Comparison of ENCODE assay signal across 8 cellular contexts in the genomic region with DNA sequence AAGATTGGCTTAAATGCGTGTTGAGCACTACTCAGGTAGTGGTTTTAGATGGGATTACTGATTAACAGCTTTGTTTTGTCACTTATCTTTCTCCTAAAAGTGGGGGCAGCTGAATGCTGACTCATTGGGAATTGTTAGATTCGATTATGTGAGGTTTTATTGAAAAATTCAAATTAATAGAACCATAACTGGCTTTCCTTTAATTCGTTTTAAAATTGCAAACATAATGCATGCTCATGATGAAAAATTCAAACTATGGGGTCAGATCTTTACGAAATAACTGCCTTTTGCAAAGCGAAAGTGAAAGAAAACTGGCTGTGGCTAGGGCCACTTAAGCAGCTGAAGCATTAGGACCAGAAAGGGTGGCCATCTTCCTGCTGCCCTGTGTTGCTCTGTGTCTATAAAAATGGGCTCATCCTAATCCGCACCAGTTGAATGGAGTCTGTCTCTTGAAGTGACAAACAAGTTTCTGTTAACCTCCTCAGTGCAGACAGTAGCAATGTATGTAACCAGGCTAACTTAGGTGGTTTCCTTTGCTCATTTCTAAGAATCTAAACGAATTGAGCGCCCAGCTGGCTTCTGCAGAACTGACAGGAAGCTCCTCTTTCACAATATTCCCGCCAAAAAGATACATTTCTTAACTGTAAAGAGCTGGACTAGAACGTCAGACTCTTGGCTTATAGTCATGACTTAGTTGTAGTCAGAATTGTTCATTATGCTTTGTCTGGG. TPM values are rescaled to one million over a fixed set of nuclear protein-coding genes. Genes with fewer than 3 reads are reported as not detected.
DNase-seq lines count a peak whose midpoint lies in the region; ATAC-seq and TF ChIP-seq lines count a peak whose summit lies in the region.

No MANE protein-coding gene starts in this region.

- H3K9me3 Mint-ChIP-seq in activated CD4-positive, alpha-beta T cell treated with anti-CD3 and anti-CD28 coated beads for 36 hours (ENCODE audit: low read depth) = no peaks in the 10 kb centered on the region
- no peaks in the 10 kb centered on the region for H3K9me3 Mint-ChIP-seq in naive thymus-derived CD8-positive, alpha-beta T cell

- peaks cover 50% of the 10 kb centered on the region for H3K4me1 Mint-ChIP-seq in activated CD4-positive, alpha-beta T cell treated with anti-CD3 and anti-CD28 coated beads for 36 hours
- peaks cover 17 to 38% (median 28%) of the 10 kb centered on the region in 4 donors for H3K4me1 Mint-ChIP-seq in naive thymus-derived CD8-positive, alpha-beta T cell

- intact Hi-C loops in activated CD4-positive, alpha-beta T cell treated with anti-CD3 and anti-CD28 coated beads for 36 hours (cut with DNase I, micrococcal nuclease) = loop anchor here (1.0 to 10.0 kb wide), 11 partner anchors 27 to 571 kb away; partner anchors contain the start of genes EIF3A (in 2 of the 2), BAG3 (in 1 of the 2), DENND10 (in 1 of the 2) and PRDX3 (in 1 of the 2)

- H3K4me3 ChIP-seq in coronary artery = peak overlapping the region; percentile 61

- peak; percentile 84 for ATAC-seq in activated CD4-positive, alpha-beta T cell treated with anti-CD3 and anti-CD28 coated beads for 36 hours
- peak; percentile 63 for ATAC-seq in HG03175 (IDR thresholded peaks at IDR 0.05; ENCODE audit: unreplicated experiment)
- peak; percentile 91 to 93 for ATAC-seq in naive thymus-derived CD8-positive, alpha-beta T cell

- peak overlapping the region in 1 of 2 donors; percentile 38 for H3K27ac ChIP-seq in coronary artery

- peak overlapping the region; percentile 78 for H3K4me3 Mint-ChIP-seq in activated CD4-positive, alpha-beta T cell treated with anti-CD3 and anti-CD28 coated beads for 36 hours
- H3K4me3 Mint-ChIP-seq in naive thymus-derived CD8-positive, alpha-beta T cell = peak overlapping the region; percentile 79 to 92 (median 90)

- peak overlapping the region; percentile 99 for H3K27ac Mint-ChIP-seq in activated CD4-positive, alpha-beta T cell treated with anti-CD3 and anti-CD28 coated beads for 36 hours
- H3K27ac Mint-ChIP-seq in naive thymus-derived CD8-positive, alpha-beta T cell = peak overlapping the region; percentile 88 to 96 (median 93)

- H3K36me3 Mint-ChIP-seq in activated CD4-positive, alpha-beta T cell treated with anti-CD3 and anti-CD28 coated beads for 36 hours (ENCODE audit: low read depth) = peaks cover 49% of the 10 kb centered on the region
- H3K36me3 Mint-ChIP-seq in naive thymus-derived CD8-positive, alpha-beta T cell = peaks cover 0 to 48% (median 17%) of the 10 kb centered on the region in 3 donors

- no peak for TF ChIP-seq CTCF in coronary artery (IDR thresholded peaks at IDR 0.05)

- CTCF ChIA-PET in activated CD4-positive, alpha-beta T cell treated with anti-CD3 and anti-CD28 coated beads for 36 hours (lab: Charles Lee) = interaction anchor here (0.6 to 1.7 kb wide), 12 partner anchors 8 to 432 kb away, joined by 3 to 5 read pairs (median 3); partner anchors contain the start of genes DENND10 and GRK5

- DNase-seq in activated CD4-positive, alpha-beta T cell treated with anti-CD3 and anti-CD28 coated beads for 36 hours = peak; percentile 75
- no peak for DNase-seq in activated CD4-positive, alpha-beta T cell treated with anti-CD3 and anti-CD28 coated beads, Interleukin-2, amount 50 U/mL, for 1 hour
- DNase-seq in SW480 (ENCODE audit: low spot score) (peak; percentile 43), coronary artery (ENCODE audit: low spot score) (no peak), NCI-H1930 (lab: John Stamatoyannopoulos, UW) (no peak), NCI-H2227 treated with DMSO at 0.1 percent for 48 hours (lab: John Stamatoyannopoulos, UW) (no peak)
- peak in 5 of 10 donors; percentile 3 to 55 (median 40) for DNase-seq in naive thymus-derived CD8-positive, alpha-beta T cell

- POLR2A ChIA-PET in activated CD4-positive, alpha-beta T cell treated with anti-CD3 and anti-CD28 coated beads for 36 hours (lab: Charles Lee) = interaction anchor here (0.5 to 1.1 kb wide), 8 partner anchors 11 to 739 kb away, joined by 3 to 7 read pairs (median 3); no protein-coding TSS in a partner anchor
- POLR2A ChIA-PET in naive thymus-derived CD8-positive, alpha-beta T cell (lab: Charles Lee) = interaction anchor here (0.7 to 2.5 kb wide), 5 partner anchors 27 to 77 kb away, joined by 3 to 8 read pairs (median 4); partner anchors contain the start of genes EIF3A and SFXN4

- no peaks in the 10 kb centered on the region for H3K27me3 Mint-ChIP-seq in activated CD4-positive, alpha-beta T cell treated with anti-CD3 and anti-CD28 coated beads for 36 hours
- H3K27me3 Mint-ChIP-seq in naive thymus-derived CD8-positive, alpha-beta T cell = no peaks in the 10 kb centered on the region

RNA-seq across cellular contexts. Expression of gene DENND10, which starts 27.8 kb away (rescaled TPM):
- 10 to 100 TPM; 20.5 to 21.9 TPM for total RNA-seq in activated CD4-positive, alpha-beta T cell treated with anti-CD3 and anti-CD28 coated beads for 36 hours
- total RNA-seq in naive thymus-derived CD8-positive, alpha-beta T cell = 10 to 100 TPM; 21.6 to 23.2 TPM
- polyA plus RNA-seq in naive thymus-derived CD8-positive, alpha-beta T cell = 10 to 100 TPM; 18.3 to 20.4 (median 20.1) TPM

RNA-seq across cellular contexts. Expression of gene SFXN4, which starts 33.8 kb away (rescaled TPM):
- total RNA-seq in activated CD4-positive, alpha-beta T cell treated with anti-CD3 and anti-CD28 coated beads for 36 hours = 10 to 100 TPM; 38.7 to 44.7 TPM
- total RNA-seq in naive thymus-derived CD8-positive, alpha-beta T cell = 10 to 100 TPM; 18.9 to 20.4 TPM
- 10 to 100 TPM; 18.3 to 31.3 (median 28.2) TPM for polyA plus RNA-seq in naive thymus-derived CD8-positive, alpha-beta T cell

RNA-seq across cellular contexts. Expression of gene PRDX3, which starts 46.9 kb away (rescaled TPM):
- total RNA-seq in activated CD4-positive, alpha-beta T cell treated with anti-CD3 and anti-CD28 coated beads for 36 hours = 100 to 1,000 TPM; 160 to 217 TPM
- 10 to 100 TPM; 29.8 to 31.1 TPM for total RNA-seq in naive thymus-derived CD8-positive, alpha-beta T cell
- polyA plus RNA-seq in naive thymus-derived CD8-positive, alpha-beta T cell = 10 to 100 TPM; 56.7 to 75.5 (median 67.7) TPM

RNA-seq across cellular contexts. Expression of gene EIF3A, which starts 51.1 kb away (rescaled TPM):
- 100 to 1,000 TPM; 132 to 150 TPM for total RNA-seq in activated CD4-positive, alpha-beta T cell treated with anti-CD3 and anti-CD28 coated beads for 36 hours
- 10 to 100 TPM; 88.2 to 93.6 TPM for total RNA-seq in naive thymus-derived CD8-positive, alpha-beta T cell
- polyA plus RNA-seq in naive thymus-derived CD8-positive, alpha-beta T cell = 10 to 100 TPM; 30.0 to 56.2 (median 45.0) TPM

Comparison
In these comparisons a context has a peak if more than half of its experiments do, and no peak if none do; other contexts are left out.
1. DNase-seq: peak in activated CD4-positive, alpha-beta T cell treated with anti-CD3 and anti-CD28 coated beads for 36 hours (single experiment) and SW480 (single experiment); none in activated CD4-positive, alpha-beta T cell treated with anti-CD3 and anti-CD28 coated beads, Interleukin-2, amount 50 U/mL, for 1 hour (single experiment), coronary artery (single experiment), NCI-H1930 (0 of 2) and NCI-H2227 treated with DMSO at 0.1 percent for 48 hours (single experiment).
2. RNA of gene PRDX3, which starts 46.9 kb away (total RNA-seq): 160 to 217 TPM in activated CD4-positive, alpha-beta T cell treated with anti-CD3 and anti-CD28 coated beads for 36 hours; 29.8 to 31.1 TPM in naive thymus-derived CD8-positive, alpha-beta T cell; every median in the first group is over 4 times any median in the second.
3. Peak in every context shown above with its lines, with median percentiles within 50 percentile points of each other: ATAC-seq.